Comparison of ENCODE assay signal across 9 cellular contexts in genomic region chr1:11893907-11894251, GRCh38. TPM values are rescaled to one million over a fixed set of nuclear protein-coding genes. Genes with fewer than 3 reads are reported as not detected.
A peak's percentile ranks its signal among the peaks of the same experiment; 100 is the strongest.
DNase-seq lines count a peak whose midpoint lies in the region; ATAC-seq and TF ChIP-seq lines count a peak whose summit lies in the region.
"Had no signal": no experiment of that assay in that cellular context is flagged by ENCODE, and none has a peak within 500 bp of the region (broad histone marks: within the 10 kb centered on the region; RNA-seq: fewer than 3 reads in every experiment).

No MANE protein-coding gene starts in this region.

- intact Hi-C loops in Calu3 (cut with micrococcal nuclease; ENCODE audit: unreplicated experiment) (loop anchor here (1.0 to 5.0 kb wide), 2 partner anchors 42 to 56 kb away; no protein-coding TSS in a partner anchor), aorta (cut with DNase I) (loop anchor here (1.0 to 5.0 kb wide), 2 partner anchors 53 to 57 kb away; no protein-coding TSS in a partner anchor)
- intact Hi-C loops in activated T-helper 2 cell treated with anti-CD3 and anti-CD28 coated beads, Interferon-gamma antibody, Interleukin-2, Interleukin-4, amounts not matched to agents 10 μg/mL and 5 μg/mL and 100 μg/mL, durations not matched to agents 14 hours and 24 hours and 36 hours (cut with micrococcal nuclease): loop anchor here (1.0 kb wide), 1 partner anchor 56 kb away; no protein-coding TSS in a partner anchor

- H3K27ac Mint-ChIP-seq in Calu3 (ENCODE audit: unreplicated experiment): no peak overlapping the region
- no peak overlapping the region for H3K27ac Mint-ChIP-seq in activated T-helper 2 cell treated with anti-CD3 and anti-CD28 coated beads, Interferon-gamma antibody, Interleukin-2, Interleukin-4, amounts not matched to agents 10 μg/mL and 5 μg/mL and 100 μg/mL, durations not matched to agents 14 hours and 24 hours and 36 hours
- H3K27ac Mint-ChIP-seq in progenitor cell of endocrine pancreas: no peak overlapping the region

- no peaks in the 10 kb centered on the region for H3K36me3 ChIP-seq in Peyer's patch
- no peaks in the 10 kb centered on the region for H3K36me3 ChIP-seq in aorta (ENCODE audit: control insufficient read depth in 1 of 2, insufficient read depth in 2 of 2, low read length in 1 of 2)

- no peak for ATAC-seq in aorta (ENCODE audit: low FRiP score)

- H3K4me1 ChIP-seq in Peyer's patch (no peaks in the 10 kb centered on the region), aorta (ENCODE audit: control insufficient read depth in 1 of 2, insufficient read depth in 2 of 2, low read length in 2 of 2) (no peaks in the 10 kb centered on the region)

- H3K9me3 ChIP-seq in Peyer's patch (no peaks in the 10 kb centered on the region), aorta (ENCODE audit: control insufficient read depth, low read length) (no peaks in the 10 kb centered on the region)

- H3K4me3 ChIP-seq in Peyer's patch (no peak overlapping the region), aorta (ENCODE audit: low read length in 2 of 2) (no peak overlapping the region)

- CTCF ChIA-PET in Calu3 (lab: Charles Lee): no interaction called here

- no TSS peak for BruUV-seq in Calu3 (replicated peaks; lab: Mats Ljungman, UMichigan)

- no peak overlapping the region for H3K4me3 Mint-ChIP-seq in Calu3 (ENCODE audit: low read depth, unreplicated experiment)
- no peak overlapping the region for H3K4me3 Mint-ChIP-seq in activated T-helper 2 cell treated with anti-CD3 and anti-CD28 coated beads, Interferon-gamma antibody, Interleukin-2, Interleukin-4, amounts not matched to agents 10 μg/mL and 5 μg/mL and 100 μg/mL, durations not matched to agents 14 hours and 24 hours and 36 hours (ENCODE audit: low read depth)
- H3K4me3 Mint-ChIP-seq in progenitor cell of endocrine pancreas (ENCODE audit: low read depth): no peak overlapping the region

- H3K4me1 Mint-ChIP-seq in Calu3 (ENCODE audit: low read depth, unreplicated experiment) (no peaks in the 10 kb centered on the region), progenitor cell of endocrine pancreas (ENCODE audit: low read depth) (peaks cover 3% of the 10 kb centered on the region)
- no peaks in the 10 kb centered on the region for H3K4me1 Mint-ChIP-seq in activated T-helper 2 cell treated with anti-CD3 and anti-CD28 coated beads, Interferon-gamma antibody, Interleukin-2, Interleukin-4, amounts not matched to agents 10 μg/mL and 5 μg/mL and 100 μg/mL, durations not matched to agents 14 hours and 24 hours and 36 hours (ENCODE audit: low read depth)

- TF ChIP-seq CTCF in Calu3 (IDR thresholded peaks at IDR 0.05; ENCODE audit: unreplicated experiment): peak; percentile 80
- peak; percentile 56 to 87 (median 79) for TF ChIP-seq CTCF in Peyer's patch (IDR thresholded peaks at IDR 0.05)
- TF ChIP-seq CTCF in progenitor cell of endocrine pancreas (IDR thresholded peaks at IDR 0.05; ENCODE audit: unreplicated experiment): peak; percentile 93

- WGBS in aorta, 2 donors: 1 to 2% methylated on average over 5 of the region's 5 CpGs

- no peaks in the 10 kb centered on the region for H3K36me3 Mint-ChIP-seq in Calu3 (ENCODE audit: insufficient read depth, unreplicated experiment)
- H3K36me3 Mint-ChIP-seq in activated T-helper 2 cell treated with anti-CD3 and anti-CD28 coated beads, Interferon-gamma antibody, Interleukin-2, Interleukin-4, amounts not matched to agents 10 μg/mL and 5 μg/mL and 100 μg/mL, durations not matched to agents 14 hours and 24 hours and 36 hours (ENCODE audit: low read depth): no peaks in the 10 kb centered on the region
- no peaks in the 10 kb centered on the region for H3K36me3 Mint-ChIP-seq in progenitor cell of endocrine pancreas (ENCODE audit: insufficient read depth)

- H3K9me3 Mint-ChIP-seq in Calu3 (ENCODE audit: low read depth, unreplicated experiment) (no peaks in the 10 kb centered on the region), progenitor cell of endocrine pancreas (ENCODE audit: low read depth) (no peaks in the 10 kb centered on the region)
- H3K9me3 Mint-ChIP-seq in activated T-helper 2 cell treated with anti-CD3 and anti-CD28 coated beads, Interferon-gamma antibody, Interleukin-2, Interleukin-4, amounts not matched to agents 10 μg/mL and 5 μg/mL and 100 μg/mL, durations not matched to agents 14 hours and 24 hours and 36 hours: no peaks in the 10 kb centered on the region

- peak; percentile 79 for DNase-seq in Calu3
- peak; percentile 92 for DNase-seq in HPDE6-E6E7 (ENCODE audit: extremely low spot score)
- DNase-seq in Peyer's patch: peak; percentile 49 to 81 (median 80)
- peak; percentile 54 for DNase-seq in activated T-helper 2 cell treated with anti-CD3 and anti-CD28 coated beads, Interferon-gamma antibody, Interleukin-2, Interleukin-4, amounts not matched to agents 10 μg/mL and 5 μg/mL and 100 μg/mL, durations not matched to agents 14 hours and 24 hours and 36 hours (ENCODE audit: low spot score)
- DNase-seq in germinal center (ENCODE audit: low spot score): peak; percentile 87
- peak; percentile 74 for DNase-seq in progenitor cell of endocrine pancreas (ENCODE audit: low spot score, unreplicated experiment)
- peak; percentile 66 to 88 for DNase-seq in aorta
- DNase-seq in amniotic stem cell (lab: John Stamatoyannopoulos, UW): no peak

- H3K27me3 ChIP-seq in Peyer's patch (peaks cover 0 to 10% of the 10 kb centered on the region in 2 donors), aorta (ENCODE audit: control insufficient read depth in 1 of 2, insufficient read depth in 2 of 2, low read length in 1 of 2) (no peaks in the 10 kb centered on the region)

- H3K27me3 Mint-ChIP-seq in Calu3 (ENCODE audit: unreplicated experiment): peaks cover 55% of the 10 kb centered on the region
- H3K27me3 Mint-ChIP-seq in activated T-helper 2 cell treated with anti-CD3 and anti-CD28 coated beads, Interferon-gamma antibody, Interleukin-2, Interleukin-4, amounts not matched to agents 10 μg/mL and 5 μg/mL and 100 μg/mL, durations not matched to agents 14 hours and 24 hours and 36 hours (ENCODE audit: low read depth): peaks cover 26% of the 10 kb centered on the region
- H3K27me3 Mint-ChIP-seq in progenitor cell of endocrine pancreas: peaks cover 6% of the 10 kb centered on the region

- H3K27ac ChIP-seq in Peyer's patch (no peak overlapping the region), aorta (ENCODE audit: low read depth in 1 of 2, low read length in 2 of 2) (no peak overlapping the region)

- no peak for TF ChIP-seq POLR2A in Peyer's patch (IDR thresholded peaks at IDR 0.05)

RNA-seq across cellular contexts. Expression of gene KIAA2013, which starts 32.3 kb away (rescaled TPM):
- total RNA-seq in Calu3 (2022) (33.7 and 37.8 TPM in 2 replicates), Peyer's patch (100 to 1,000 TPM in 3 of 4 donors, 10 to 100 TPM in 1; 80.9 to 400 (median 278) TPM), progenitor cell of endocrine pancreas (36.6 and 37.5 TPM in 2 replicates), aorta (10 to 100 TPM; 31.7 to 37.1 TPM)
- 36.2 and 37.4 TPM in 2 replicates for total RNA-seq in activated T-helper 2 cell treated with anti-CD3 and anti-CD28 coated beads, Interferon-gamma antibody, Interleukin-2, Interleukin-4, amounts not matched to agents 10 μg/mL and 5 μg/mL and 100 μg/mL, durations not matched to agents 14 hours and 24 hours and 36 hours
- polyA plus RNA-seq in aorta: 10 to 100 TPM; 19.7 to 34.6 TPM

RNA-seq across cellular contexts. Expression of gene NPPB, which starts 35.1 kb away (rescaled TPM):
- not detected in 2 replicates for total RNA-seq in Calu3 (2022)
- total RNA-seq in Peyer's patch: not detected
- not detected in 2 replicates for total RNA-seq in activated T-helper 2 cell treated with anti-CD3 and anti-CD28 coated beads, Interferon-gamma antibody, Interleukin-2, Interleukin-4, amounts not matched to agents 10 μg/mL and 5 μg/mL and 100 μg/mL, durations not matched to agents 14 hours and 24 hours and 36 hours
- total RNA-seq in progenitor cell of endocrine pancreas: 5.3 and 9.1 TPM in 2 replicates
- not detected for total RNA-seq in aorta
- 10 to 100 TPM in 1 of 2 donors, under 1 TPM in 1; 0.87 to 25.7 TPM for polyA plus RNA-seq in aorta
- total RNA-seq: LHCN-M2 had no signal

RNA-seq across cellular contexts. Expression of gene PLOD1, which starts 40.6 kb away (rescaled TPM):
- total RNA-seq in Calu3 (2022) (77.2 and 80.2 TPM in 2 replicates), Peyer's patch (10 to 100 TPM; 23.9 to 75.2 (median 47.0) TPM), progenitor cell of endocrine pancreas (76.1 and 80.7 TPM in 2 replicates), aorta (10 to 100 TPM; 80.2 to 95.9 TPM)
- total RNA-seq in activated T-helper 2 cell treated with anti-CD3 and anti-CD28 coated beads, Interferon-gamma antibody, Interleukin-2, Interleukin-4, amounts not matched to agents 10 μg/mL and 5 μg/mL and 100 μg/mL, durations not matched to agents 14 hours and 24 hours and 36 hours: 39.4 and 44.0 TPM in 2 replicates
- 10 to 100 TPM; 28.9 to 60.0 TPM for polyA plus RNA-seq in aorta

RNA-seq across cellular contexts. Expression of gene NPPA, which starts 46.3 kb away (rescaled TPM):
- total RNA-seq in Calu3 (2022) (not detected in 2 replicates), Peyer's patch (not detected), progenitor cell of endocrine pancreas (not detected in 2 replicates), aorta (under 1 TPM in 1 of 2 donors, not detected in 1; 0.48 TPM)
- total RNA-seq in activated T-helper 2 cell treated with anti-CD3 and anti-CD28 coated beads, Interferon-gamma antibody, Interleukin-2, Interleukin-4, amounts not matched to agents 10 μg/mL and 5 μg/mL and 100 μg/mL, durations not matched to agents 14 hours and 24 hours and 36 hours: not detected in 2 replicates
- polyA plus RNA-seq in aorta: 1 to 10 TPM in 1 of 2 donors, under 1 TPM in 1; 0.23 to 5.5 TPM
- total RNA-seq: LHCN-M2 had no signal
